Comparison of ENCODE assay signal across 2 cellular contexts in genomic region chrX:56503941-56504673, GRCh38.
TF ChIP-seq lines count a peak whose summit lies in the region.

No MANE protein-coding gene starts in this region.

TF ChIP-seq in HCT116, 20 proteins besides CTCF, POLR2A, EP300 and RAD21:
- TF ChIP-seq REST (IDR thresholded peaks at IDR 0.05; ENCODE audit: low read depth) (no peak), MAX (IDR thresholded peaks at IDR 0.05) (no peak), SIN3A (IDR thresholded peaks at IDR 0.05; ENCODE audit: low read depth) (no peak), SRF (IDR thresholded peaks at IDR 0.05; ENCODE audit: low read depth) (no peak), CBX3 (IDR thresholded peaks at IDR 0.05; ENCODE audit: low read depth) (no peak), CEBPB (IDR thresholded peaks at IDR 0.05; ENCODE audit: low read depth) (no peak), ATF3 (IDR thresholded peaks at IDR 0.05) (no peak), POLR2AphosphoS5 (IDR thresholded peaks at IDR 0.05; ENCODE audit: low read depth, low read length) (no peak), EGR1 (IDR thresholded peaks at IDR 0.05; ENCODE audit: low read depth) (no peak), SP1 (IDR thresholded peaks at IDR 0.05; ENCODE audit: low read depth) (no peak), EZH2phosphoT487 (IDR thresholded peaks at IDR 0.05; ENCODE audit: borderline replicate concordance) (no peak), ELF1 (IDR thresholded peaks at IDR 0.05; ENCODE audit: borderline replicate concordance, low read depth) (no peak), FOSL1 (IDR thresholded peaks at IDR 0.05; ENCODE audit: low read depth) (no peak), YY1 (IDR thresholded peaks at IDR 0.05; ENCODE audit: extremely low read depth, insufficient replicate concordance, low read depth, low read length) (no peak), ZNF274 (IDR thresholded peaks at IDR 0.05; ENCODE audit: low read depth, low read length) (no peak)
TF ChIP-seq in HCT116: peak in this region for 0.

TF ChIP-seq in WTC11, 78 proteins besides CTCF, POLR2A, EP300 and RAD21:
- TF ChIP-seq E2F5 (CRISPR knock-in tag; IDR thresholded peaks at IDR 0.05) (no peak), SOX15 (CRISPR knock-in tag; IDR thresholded peaks at IDR 0.05) (no peak), IRF1 (CRISPR knock-in tag; IDR thresholded peaks at IDR 0.05) (no peak)
